In genomic region chr21:36297938-36298572, GRCh38 we compare ENCODE assay signal across 8 cellular contexts.
DNase-seq lines count a peak whose midpoint lies in the region; ATAC-seq and TF ChIP-seq lines count a peak whose summit lies in the region.

No MANE protein-coding gene starts in this region.

- H3K9me3 Mint-ChIP-seq in stimulated activated memory B cell treated with anti-CD40 and anti-IgM and Interleukin-4, amounts not matched to agents 10 μg/mL and 1 μg/mL and 100 μg/mL, for 72 hours = no peaks in the 10 kb centered on the region

- H3K27me3 ChIP-seq in adipocyte (replicated peaks; ENCODE audit: control insufficient read depth, insufficient read depth, low read length) (no peaks in the 10 kb centered on the region), brain microvascular endothelial cell (replicated peaks) (no peaks in the 10 kb centered on the region)

- no peaks in the 10 kb centered on the region for H3K4me1 ChIP-seq in adipocyte (ENCODE audit: control insufficient read depth, insufficient read depth, low read length)

- TF ChIP-seq CTCF in brain microvascular endothelial cell (IDR thresholded peaks at IDR 0.05; ENCODE audit: low read depth, low read length, missing control alignments) = no peak

- no peaks in the 10 kb centered on the region for H3K9me3 ChIP-seq in adipocyte (ENCODE audit: control insufficient read depth, low read length)

- no peaks in the 10 kb centered on the region for H3K27me3 Mint-ChIP-seq in stimulated activated memory B cell treated with anti-CD40 and anti-IgM and Interleukin-4, amounts not matched to agents 10 μg/mL and 1 μg/mL and 100 μg/mL, for 72 hours

- no peak overlapping the region for H3K9ac ChIP-seq in adipocyte (ENCODE audit: low read length)

- peak overlapping the region; percentile 93 for H3K27ac Mint-ChIP-seq in stimulated activated memory B cell treated with anti-CD40 and anti-IgM and Interleukin-4, amounts not matched to agents 10 μg/mL and 1 μg/mL and 100 μg/mL, for 72 hours

- H3K36me3 Mint-ChIP-seq in stimulated activated memory B cell treated with anti-CD40 and anti-IgM and Interleukin-4, amounts not matched to agents 10 μg/mL and 1 μg/mL and 100 μg/mL, for 72 hours = peaks cover 6% of the 10 kb centered on the region

- H3K4me1 Mint-ChIP-seq in stimulated activated memory B cell treated with anti-CD40 and anti-IgM and Interleukin-4, amounts not matched to agents 10 μg/mL and 1 μg/mL and 100 μg/mL, for 72 hours = peaks cover 46% of the 10 kb centered on the region

- H3K36me3 ChIP-seq in adipocyte (ENCODE audit: control insufficient read depth, insufficient read depth, low read length, severe bottlenecking) = peaks cover 4% of the 10 kb centered on the region
- H3K36me3 ChIP-seq in brain microvascular endothelial cell (replicated peaks) = no peaks in the 10 kb centered on the region

- no peak overlapping the region for H3K27ac ChIP-seq in brain microvascular endothelial cell

- ATAC-seq in HG03196 (IDR thresholded peaks at IDR 0.05; ENCODE audit: unreplicated experiment) = peak; percentile 96
- peak; percentile 98 for ATAC-seq in stimulated activated memory B cell treated with anti-CD40 and anti-IgM and Interleukin-4, amounts not matched to agents 10 μg/mL and 1 μg/mL and 100 μg/mL, for 72 hours

- in situ Hi-C loops in brain microvascular endothelial cell (cut with HindIII; ENCODE audit: low pct_ligation_motif_present, low sequenced_read_pairs) = no loop called here

- peak overlapping the region; percentile 69 for H3K4me3 Mint-ChIP-seq in stimulated activated memory B cell treated with anti-CD40 and anti-IgM and Interleukin-4, amounts not matched to agents 10 μg/mL and 1 μg/mL and 100 μg/mL, for 72 hours

- no peak overlapping the region for H3K4me3 ChIP-seq in adipocyte (ENCODE audit: low read length)
- no peak overlapping the region for H3K4me3 ChIP-seq in brain microvascular endothelial cell (ENCODE audit: low read depth, low read length)

- peak; percentile 72 for DNase-seq in activated gamma-delta T cell treated with Interleukin-2 at 50 U/mL for 16 hours
- DNase-seq in activated gamma-delta T cell (lab: John Stamatoyannopoulos, UW) = no peak
- peak; percentile 64 for DNase-seq in SW480 (ENCODE audit: low spot score)
- DNase-seq in adipocyte (ENCODE audit: low read depth) = peak; percentile 3
- DNase-seq in medulla oblongata (ENCODE audit: extremely low spot score) = peak; percentile 72
- DNase-seq in brain microvascular endothelial cell = no peak

Comparison
In these comparisons a context has a peak if more than half of its experiments do, and no peak if none do; other contexts are left out.
1. DNase-seq: peak in activated gamma-delta T cell treated with Interleukin-2 at 50 U/mL for 16 hours (single experiment), SW480 (single experiment), adipocyte (single experiment) and medulla oblongata (single experiment); none in activated gamma-delta T cell (single experiment) and brain microvascular endothelial cell (single experiment).